Comparison of ENCODE assay signal across 13 cellular contexts in the genomic region with DNA sequence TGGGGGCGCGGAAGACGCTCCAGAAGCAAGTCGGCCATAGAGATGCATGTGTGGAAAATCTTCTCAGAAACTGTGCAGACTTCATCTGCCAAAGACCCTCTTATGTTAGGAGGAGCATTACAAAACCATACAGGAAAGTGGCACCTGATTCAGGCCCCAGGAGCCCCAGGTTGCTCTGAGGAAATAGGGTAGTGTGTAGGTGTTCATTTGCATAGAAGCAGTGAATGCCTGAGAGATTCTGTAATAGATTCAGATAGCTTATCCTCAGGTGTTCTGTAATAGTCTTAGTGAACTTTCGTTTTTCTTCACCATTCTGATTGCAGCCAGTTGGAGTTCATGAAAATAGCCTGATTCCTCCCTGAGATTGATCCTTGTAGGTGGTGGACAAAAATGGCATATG.
DNase-seq lines count a peak whose midpoint lies in the region; ATAC-seq and TF ChIP-seq lines count a peak whose summit lies in the region.
"Had no signal": no experiment of that assay in that cellular context is flagged by ENCODE, and none has a peak within 500 bp of the region (broad histone marks: within the 10 kb centered on the region; RNA-seq: fewer than 3 reads in every experiment).

No MANE protein-coding gene starts in this region.

- no peaks in the 10 kb centered on the region for H3K4me1 ChIP-seq in foreskin keratinocyte
- peaks cover 20% of the 10 kb centered on the region for H3K4me1 ChIP-seq in upper lobe of right lung
- peaks cover 15% of the 10 kb centered on the region for H3K4me1 ChIP-seq in suprapubic skin

- H3K36me3 ChIP-seq in upper lobe of right lung: peaks cover 7% of the 10 kb centered on the region
- H3K36me3 ChIP-seq in suprapubic skin: peaks cover 3% of the 10 kb centered on the region
- H3K36me3 ChIP-seq: transverse colon had no signal

- no peak overlapping the region for H3K27ac ChIP-seq in foreskin keratinocyte
- H3K27ac ChIP-seq in upper lobe of right lung: no peak overlapping the region
- H3K27ac ChIP-seq in suprapubic skin: no peak overlapping the region
- H3K27ac ChIP-seq: transverse colon had no signal

- DNase-seq in foreskin keratinocyte (peak in 1 of 2 donors; percentile 23), NCI-H2171 (lab: John Stamatoyannopoulos, UW) (no peak), upper lobe of right lung (no peak), NCI-H2029 (lab: John Stamatoyannopoulos, UW) (no peak), suprapubic skin (ENCODE audit: low spot score in 2 of 2) (no peak)
- DNase-seq: activated naive CD4-positive, alpha-beta T cell; CD4-positive, alpha-beta memory T cell; foreskin melanocyte; left ventricle myocardium superior; transverse colon had no signal

- no peak for TF ChIP-seq CTCF in foreskin keratinocyte (conservative IDR thresholded peaks at IDR 0.05)
- no peak for TF ChIP-seq CTCF in upper lobe of right lung (IDR thresholded peaks at IDR 0.05)
- no peak for TF ChIP-seq CTCF in suprapubic skin (IDR thresholded peaks at IDR 0.05)

- peak; percentile 93 for ATAC-seq in GM18519 (IDR thresholded peaks at IDR 0.05; ENCODE audit: low FRiP score, unreplicated experiment)
- ATAC-seq in GM21529 (IDR thresholded peaks at IDR 0.05; ENCODE audit: unreplicated experiment): peak; percentile 80
- peak; percentile 69 for ATAC-seq in HG03108 (IDR thresholded peaks at IDR 0.05; ENCODE audit: unreplicated experiment)
- ATAC-seq in foreskin keratinocyte: peak; percentile 36
- no peak for ATAC-seq in upper lobe of right lung
- ATAC-seq: left ventricle myocardium superior had no signal

- H3K4me3 ChIP-seq in upper lobe of right lung (no peak overlapping the region), suprapubic skin (no peak overlapping the region)
- H3K4me3 ChIP-seq: transverse colon had no signal

- H3K9me3 ChIP-seq in upper lobe of right lung: no peaks in the 10 kb centered on the region
- H3K9me3 ChIP-seq in suprapubic skin: no peaks in the 10 kb centered on the region
- H3K9me3 ChIP-seq: transverse colon had no signal

- WGBS in suprapubic skin: 95% methylated on average over 5 of the region's 5 CpGs

- no peak for TF ChIP-seq EP300 in suprapubic skin (IDR thresholded peaks at IDR 0.05)

- no peak for TF ChIP-seq POLR2A in suprapubic skin (IDR thresholded peaks at IDR 0.05)

- intact Hi-C loops in upper lobe of right lung (cut with DNase I): no loop called here

- H3K27me3 ChIP-seq in foreskin keratinocyte (no peaks in the 10 kb centered on the region), upper lobe of right lung (no peaks in the 10 kb centered on the region), suprapubic skin (no peaks in the 10 kb centered on the region)
- H3K27me3 ChIP-seq: transverse colon had no signal
